ENCODE assay signal across 9 cellular contexts in genomic region chr9:83154821-83155220, GRCh38.
DNase-seq lines count a peak whose midpoint lies in the region; ATAC-seq, FAIRE-seq and TF ChIP-seq lines count a peak whose summit lies in the region.
"Had no signal": no experiment of that assay in that cellular context is flagged by ENCODE, and none has a peak within 500 bp of the region (broad histone marks: within the 10 kb centered on the region; RNA-seq: fewer than 3 reads in every experiment).

No MANE protein-coding gene starts in this region.

- FAIRE-seq in urothelium cell line (lab: Jason Lieb, UNC) = no peak
- FAIRE-seq: H1 had no signal

- peak; percentile 87 for DNase-seq in epithelial cell of proximal tubule (ENCODE audit: low read depth)
- DNase-seq in urothelium cell line (ENCODE audit: low spot score) = peak; percentile 51
- no peak for DNase-seq in LoVo (ENCODE audit: low spot score)
- no peak for DNase-seq in SJCRH30
- DNase-seq in NCI-H1436 treated with DMSO at 0.1 percent for 48 hours (lab: John Stamatoyannopoulos, UW) = no peak
- DNase-seq: activated CD8-positive, alpha-beta T cell treated with anti-CD3 and anti-CD28 coated beads, Interleukin-2, amount 10 ng/mL, durations not matched to agents 7 days and 5 days had no signal

- H3K27me3 ChIP-seq in KMS-11 (ENCODE audit: insufficient read depth, low read depth) (no peaks in the 10 kb centered on the region), SJCRH30 (no peaks in the 10 kb centered on the region)

- ATAC-seq in GM21381 (IDR thresholded peaks at IDR 0.05; ENCODE audit: unreplicated experiment) = peak; percentile 43
- ATAC-seq: activated CD8-positive, alpha-beta T cell treated with anti-CD3 and anti-CD28 coated beads, Interleukin-2, amount 10 ng/mL, durations not matched to agents 7 days and 5 days had no signal

- H3K9me3 ChIP-seq in SJCRH30 (replicated peaks) = no peaks in the 10 kb centered on the region

- H3K27ac ChIP-seq in KMS-11 = peak overlapping the region; percentile 74
- no peak overlapping the region for H3K27ac ChIP-seq in SJCRH30

- H3K4me1 ChIP-seq in KMS-11 (ENCODE audit: low read depth, poor library complexity, severe bottlenecking) (peaks cover 40% of the 10 kb centered on the region), SJCRH30 (peaks cover 2% of the 10 kb centered on the region; the same call in 1 of the 2 replicates)

- TF ChIP-seq CTCF in KMS-11 (conservative IDR thresholded peaks at IDR 0.05; ENCODE audit: low read depth, low read length) (no peak), epithelial cell of proximal tubule (conservative IDR thresholded peaks at IDR 0.05; ENCODE audit: low read depth, low read length) (no peak)

- no peaks in the 10 kb centered on the region for H3K79me2 ChIP-seq in KMS-11 (ENCODE audit: insufficient read depth, low read depth)

- H3K9ac ChIP-seq in KMS-11 = no peak overlapping the region

- H3K4me3 ChIP-seq in KMS-11 (IDR thresholded peaks at IDR 0.05; ENCODE audit: insufficient read depth, low read depth, low read length) (no peak overlapping the region), epithelial cell of proximal tubule (ENCODE audit: low read depth, low read length) (no peak overlapping the region), SJCRH30 (no peak overlapping the region)

- peak overlapping the region; percentile 67 for H3K4me2 ChIP-seq in KMS-11

- peak overlapping the region; percentile 24; the same call in 1 of the 2 replicates for H2AFZ ChIP-seq in KMS-11 (ENCODE audit: low read depth)

- H4K20me1 ChIP-seq in KMS-11 (ENCODE audit: insufficient read depth) = no peaks in the 10 kb centered on the region

- H3K36me3 ChIP-seq in KMS-11 (ENCODE audit: insufficient read depth) = no peaks in the 10 kb centered on the region
- no peaks in the 10 kb centered on the region for H3K36me3 ChIP-seq in SJCRH30

Comparison
In these comparisons a context has a peak if more than half of its experiments do, and no peak if none do; other contexts are left out.
1. DNase-seq: peak in epithelial cell of proximal tubule (single experiment) and urothelium cell line (single experiment); none in LoVo (single experiment), SJCRH30 (0 of 2) and NCI-H1436 treated with DMSO at 0.1 percent for 48 hours (single experiment).